In genomic region chr6:156575361-156575760, GRCh38 we compare ENCODE assay signal across 28 cellular contexts.
A peak's percentile ranks its signal among the peaks of the same experiment; 100 is the strongest.
DNase-seq lines count a peak whose midpoint lies in the region; ATAC-seq, FAIRE-seq and TF ChIP-seq lines count a peak whose summit lies in the region.
"Had no signal": no experiment of that assay in that cellular context is flagged by ENCODE, and none has a peak within 500 bp of the region (broad histone marks: within the 10 kb centered on the region; RNA-seq: fewer than 3 reads in every experiment).

No MANE protein-coding gene starts in this region.

- POLR2A ChIA-PET in SK-N-SH (lab: Yijun Ruan, JAX) (no interaction called here), HEK293 (lab: Yijun Ruan, JAX) (no interaction called here)

- H3K27me3 ChIP-seq in SK-N-SH (ENCODE audit: insufficient read depth) (no peaks in the 10 kb centered on the region), small intestine (ENCODE audit: control insufficient read depth in 2 of 2, insufficient read depth in 2 of 2, low read length in 2 of 2) (peaks cover 0 to 2% of the 10 kb centered on the region in 2 donors)
- H3K27me3 ChIP-seq: BE2C; BLaER1 treated with 17β-estradiol and CSF1 and Interleukin-3, amounts not matched to agents 10 nM and 100 nM had no signal

- peaks cover 5% of the 10 kb centered on the region for H3K36me3 Mint-ChIP-seq in activated T-cell treated with anti-CD3 and anti-CD28 coated beads, Interleukin-2, amount 50 U/mL, for 24 hours (ENCODE audit: low read depth)
- H3K36me3 Mint-ChIP-seq: CD14-positive monocyte had no signal

- CTCF ChIA-PET in SK-N-SH (lab: Yijun Ruan, JAX) = interaction anchor here (0.7 kb wide), 1 partner anchor 11 kb away, joined by 3 read pairs; no protein-coding TSS in a partner anchor
- CTCF ChIA-PET in HEK293 (lab: Yijun Ruan, JAX) = interaction anchor here (0.5 kb wide), 1 partner anchor 42 kb away, joined by 3 read pairs; no protein-coding TSS in a partner anchor

- no peaks in the 10 kb centered on the region for H3F3A ChIP-seq in SK-N-SH (replicated peaks; ENCODE audit: insufficient read depth)

- no peaks in the 10 kb centered on the region for H3K4me1 ChIP-seq in SK-N-SH (ENCODE audit: control insufficient read depth in 1 of 2, insufficient read depth in 2 of 2, low read depth in 1 of 2, low read length in 1 of 2)
- H3K4me1 ChIP-seq in HEK293 (ENCODE audit: control insufficient read depth, insufficient read depth, low read length) = no peaks in the 10 kb centered on the region
- no peaks in the 10 kb centered on the region for H3K4me1 ChIP-seq in small intestine (ENCODE audit: control insufficient read depth in 2 of 2, insufficient read depth in 1 of 2, low read depth in 1 of 2, low read length in 1 of 2)
- H3K4me1 ChIP-seq: A549; BE2C; BLaER1 treated with 17β-estradiol and CSF1 and Interleukin-3, amounts not matched to agents 10 nM and 100 nM had no signal

- no peak overlapping the region for H3K4me2 ChIP-seq in SK-N-SH
- H3K4me2 ChIP-seq: A549; BLaER1 treated with 17β-estradiol and CSF1 and Interleukin-3, amounts not matched to agents 10 nM and 100 nM; GM23338 had no signal

- H3K27me3 Mint-ChIP-seq in activated T-cell treated with anti-CD3 and anti-CD28 coated beads, Interleukin-2, amount 50 U/mL, for 24 hours = peaks cover 22% of the 10 kb centered on the region

- H3K27ac ChIP-seq in SK-N-SH (ENCODE audit: low read depth in 2 of 2, low read length in 1 of 2) (no peak overlapping the region), HEK293 (ENCODE audit: extremely low read depth, low read depth, low read length) (no peak overlapping the region), small intestine (ENCODE audit: low read depth in 1 of 2, low read length in 1 of 2) (no peak overlapping the region)
- H3K27ac ChIP-seq: 22Rv1; A549; BLaER1 treated with 17β-estradiol and CSF1 and Interleukin-3, amounts not matched to agents 10 nM and 100 nM had no signal

- H3K4me3 ChIP-seq in SK-N-SH (ENCODE audit: low read depth in 2 of 2, low read length in 1 of 2) = no peak overlapping the region
- H3K4me3 ChIP-seq in HEK293 (ENCODE audit: low read depth, low read length) = no peak overlapping the region
- H3K4me3 ChIP-seq in small intestine (ENCODE audit: low read depth in 1 of 2, low read length in 2 of 2) = no peak overlapping the region
- H3K4me3 ChIP-seq: A549; BLaER1 treated with 17β-estradiol and CSF1 and Interleukin-3, amounts not matched to agents 10 nM and 100 nM; GM23338 had no signal

- H3K27ac Mint-ChIP-seq in activated T-cell treated with anti-CD3 and anti-CD28 coated beads, Interleukin-2, amount 50 U/mL, for 24 hours = no peak overlapping the region
- H3K27ac Mint-ChIP-seq: CD14-positive monocyte; CD4-positive, alpha-beta T cell; CD8-positive, alpha-beta memory T cell; GM23338; HFFc6 had no signal

- DNase-seq in SK-N-SH = no peak
- DNase-seq in small intestine = no peak
- DNase-seq in kidney glomerular epithelial cell (lab: John Stamatoyannopoulos, UW) = no peak
- DNase-seq in stimulated activated naive CD8-positive, alpha-beta T cell treated with anti-CD3 and anti-CD28 coated beads, Interleukin-15, Interleukin-2, amounts not matched to agents 100 U/mL and 50 U/mL, for 24 hours = no peak
- DNase-seq in activated T-cell treated with anti-CD3 and anti-CD28 coated beads, Interleukin-2, amount 50 U/mL, for 24 hours = no peak
- DNase-seq: ACHN; AML-193; BE2C; CD4-positive, alpha-beta T cell; CD8-positive, alpha-beta memory T cell; DMS 273 treated with DMSO at 0.1 percent for 48 hours; DMS79; EL; GF-D8; H9; HFFc6 had no signal

- H3K9me3 Mint-ChIP-seq in activated T-cell treated with anti-CD3 and anti-CD28 coated beads, Interleukin-2, amount 50 U/mL, for 24 hours = peaks cover 37% of the 10 kb centered on the region

- H3K9ac ChIP-seq in SK-N-SH = no peak overlapping the region
- H3K9ac ChIP-seq: BLaER1 treated with 17β-estradiol and CSF1 and Interleukin-3, amounts not matched to agents 10 nM and 100 nM had no signal

- H3K9me2 ChIP-seq in SK-N-SH = no peaks in the 10 kb centered on the region

- TF ChIP-seq EP300 in SK-N-SH (IDR thresholded peaks at IDR 0.05; ENCODE audit: borderline replicate concordance in 1 of 2, low read depth in 1 of 2, low read length in 1 of 2) = no peak

- H3K36me3 ChIP-seq in SK-N-SH (replicated peaks in 1 of 2; ENCODE audit: control insufficient read depth in 1 of 2, insufficient read depth in 2 of 2, low read length in 1 of 2) (no peaks in the 10 kb centered on the region), HEK293 (ENCODE audit: control insufficient read depth in 2 of 2, insufficient read depth in 1 of 2, low read length in 2 of 2) (no peaks in the 10 kb centered on the region), small intestine (ENCODE audit: control insufficient read depth in 2 of 2, insufficient read depth in 2 of 2, low read length in 2 of 2) (no peaks in the 10 kb centered on the region)
- H3K36me3 ChIP-seq: BE2C; BLaER1 treated with 17β-estradiol and CSF1 and Interleukin-3, amounts not matched to agents 10 nM and 100 nM had no signal

- no peak for TF ChIP-seq RAD21 in SK-N-SH (IDR thresholded peaks at IDR 0.05; ENCODE audit: low read length)

- H3K4me3 Mint-ChIP-seq in activated T-cell treated with anti-CD3 and anti-CD28 coated beads, Interleukin-2, amount 50 U/mL, for 24 hours = no peak overlapping the region
- H3K4me3 Mint-ChIP-seq: CD14-positive monocyte; CD4-positive, alpha-beta T cell; CD8-positive, alpha-beta memory T cell; GM23338; H9; HFFc6 had no signal

- H3K9me3 ChIP-seq in SK-N-SH (0 out of 2 replicates have a peak, but pooled peaks cover 6% of the 10 kb centered on the region), HEK293 (ENCODE audit: control insufficient read depth, insufficient read depth, low read depth, low read length) (no peaks in the 10 kb centered on the region), small intestine (ENCODE audit: control insufficient read depth, low read depth) (no peaks in the 10 kb centered on the region)

- TF ChIP-seq CTCF in SK-N-SH (IDR thresholded peaks at IDR 0.05) (no peak), HEK293 (tag by site-specific recombination; IDR thresholded peaks at IDR 0.05) (no peak)

- no peaks in the 10 kb centered on the region for H3K79me2 ChIP-seq in SK-N-SH (ENCODE audit: insufficient read depth)

- peak; percentile 67 for FAIRE-seq in endometrium (lab: Jason Lieb, UNC)
- FAIRE-seq in small intestine (lab: Jason Lieb, UNC) = peak; percentile 49
- FAIRE-seq: A549, D721Med, GM12891, GM18507 had no signal

- no peaks in the 10 kb centered on the region for H3K4me1 Mint-ChIP-seq in activated T-cell treated with anti-CD3 and anti-CD28 coated beads, Interleukin-2, amount 50 U/mL, for 24 hours (ENCODE audit: low read depth)
- H3K4me1 Mint-ChIP-seq: CD14-positive monocyte; CD8-positive, alpha-beta memory T cell; GM23338; H9 had no signal

- H2AFZ ChIP-seq in SK-N-SH (ENCODE audit: low read depth) = no peak overlapping the region
- H2AFZ ChIP-seq: GM23338 had no signal

- no peaks in the 10 kb centered on the region for H4K20me1 ChIP-seq in SK-N-SH (ENCODE audit: insufficient read depth)
- H4K20me1 ChIP-seq: BLaER1 treated with 17β-estradiol and CSF1 and Interleukin-3, amounts not matched to agents 10 nM and 100 nM had no signal

- no peak for ATAC-seq in SK-N-SH treated with all-trans-retinoic acid at 6 μM for 48 hours
- ATAC-seq in stimulated activated naive CD8-positive, alpha-beta T cell treated with anti-CD3 and anti-CD28 coated beads, Interleukin-15, Interleukin-2, amounts not matched to agents 100 U/mL and 50 U/mL, for 24 hours = no peak
- ATAC-seq: A549, GM23338, HCT116 had no signal

TF ChIP-seq in SK-N-SH treated with all-trans-retinoic acid at 6 μM for 48 hours, 23 proteins besides CTCF, POLR2A, EP300 and RAD21:
- TF ChIP-seq ZFP30 (CRISPR knock-in tag; IDR thresholded peaks at IDR 0.05) = peak; percentile 98
- no peak for TF ChIP-seq BACH2 (CRISPR knock-in tag; IDR thresholded peaks at IDR 0.05; ENCODE audit: borderline replicate concordance)
- TF ChIP-seq TCF4 (CRISPR knock-in tag; IDR thresholded peaks at IDR 0.05; ENCODE audit: borderline replicate concordance) = no peak
- no peak for TF ChIP-seq ZFP3 (CRISPR knock-in tag; IDR thresholded peaks at IDR 0.05)

TF ChIP-seq in SK-N-SH, 30 proteins besides CTCF, POLR2A, EP300 and RAD21 (continues in another document):
- TF ChIP-seq RCOR1 (IDR thresholded peaks at IDR 0.05; ENCODE audit: low read length) = no peak
- no peak for TF ChIP-seq POLR2AphosphoS5 (IDR thresholded peaks at IDR 0.05; ENCODE audit: low read depth, low read length)
- no peak for TF ChIP-seq CHD2 (IDR thresholded peaks at IDR 0.05; ENCODE audit: low read length, partially characterized antibody)
- TF ChIP-seq RXRA (IDR thresholded peaks at IDR 0.05; ENCODE audit: borderline replicate concordance, low read depth) = no peak
- no peak for TF ChIP-seq USF1 (IDR thresholded peaks at IDR 0.05; ENCODE audit: borderline replicate concordance, low read depth)
- TF ChIP-seq TAF1 (IDR thresholded peaks at IDR 0.05; ENCODE audit: borderline replicate concordance, low read depth, low read length) = no peak
- TF ChIP-seq FOSL2 (IDR thresholded peaks at IDR 0.05; ENCODE audit: borderline replicate concordance, low read depth) = no peak

TF ChIP-seq in HEK293, 187 proteins besides CTCF, POLR2A, EP300 and RAD21:
- TF ChIP-seq ZNF121 (tag by site-specific recombination; IDR thresholded peaks at IDR 0.05) (no peak), SETDB1 (IDR thresholded peaks at IDR 0.05; ENCODE audit: insufficient read length, low read length) (peak; percentile 15), MEIS1 (CRISPR knock-in tag; IDR thresholded peaks at IDR 0.05; ENCODE audit: borderline replicate concordance) (no peak)
